In genomic region chr17:38716368-38717005, GRCh38 we compare ENCODE assay signal across 18 cellular contexts.
"Had no signal": no experiment of that assay in that cellular context is flagged by ENCODE, and none has a peak within 500 bp of the region (broad histone marks: within the 10 kb centered on the region; RNA-seq: fewer than 3 reads in every experiment).

No MANE protein-coding gene starts in this region.

- H3K36me3 Mint-ChIP-seq: WTC11 had no signal

- ATAC-seq: left cardiac atrium, lower lobe of right lung, upper lobe of right lung, WTC11 had no signal

- H3K27me3 ChIP-seq: sigmoid colon, spleen, upper lobe of right lung had no signal

- H2AFZ ChIP-seq: parathyroid adenoma had no signal

- FAIRE-seq: TTC549 had no signal

- H3K27me3 Mint-ChIP-seq: activated CD4-positive, alpha-beta T cell treated with anti-CD3 and anti-CD28 coated beads, Interleukin-2, amount 10 ng/mL, durations not matched to agents 24 days and 14 days had no signal

- H3K79me2 ChIP-seq: parathyroid adenoma had no signal

- H3K4me3 ChIP-seq: lower lobe of right lung, sigmoid colon, spleen, thoracic aorta, upper lobe of right lung had no signal

- H3K4me3 Mint-ChIP-seq: mesothelial cell of epicardium, WTC11 had no signal

- H3K9me3 Mint-ChIP-seq: activated CD4-positive, alpha-beta T cell treated with anti-CD3 and anti-CD28 coated beads, Interleukin-2, amount 10 ng/mL, durations not matched to agents 24 days and 14 days; mesothelial cell of epicardium; WTC11 had no signal

- H3K9me3 ChIP-seq: lower lobe of right lung, sigmoid colon, spleen, thoracic aorta, upper lobe of right lung had no signal

- H3K4me1 ChIP-seq: lower lobe of right lung, parathyroid adenoma, sigmoid colon, upper lobe of right lung had no signal

- H3K27ac ChIP-seq: lower lobe of right lung, parathyroid adenoma, sigmoid colon, thoracic aorta, upper lobe of right lung had no signal

- DNase-seq: activated CD4-positive, alpha-beta T cell treated with anti-CD3 and anti-CD28 coated beads, Interleukin-2, amount 10 ng/mL, durations not matched to agents 24 days and 14 days; activated effector memory CD4-positive, alpha-beta T cell treated with Interleukin-2 at 50 U/mL for 16 hours; activated T-cell treated with anti-CD3 and anti-CD28 coated beads for 4 hours; aorta; cortex of kidney; effector CD8-positive, alpha-beta T cell; foreskin melanocyte; left cardiac atrium; lower lobe of right lung; sigmoid colon; spleen; T-helper 1 cell; upper lobe of right lung had no signal

- H3K27ac Mint-ChIP-seq: mesothelial cell of epicardium had no signal

- H3K9ac ChIP-seq: parathyroid adenoma had no signal
